In the genomic region with DNA sequence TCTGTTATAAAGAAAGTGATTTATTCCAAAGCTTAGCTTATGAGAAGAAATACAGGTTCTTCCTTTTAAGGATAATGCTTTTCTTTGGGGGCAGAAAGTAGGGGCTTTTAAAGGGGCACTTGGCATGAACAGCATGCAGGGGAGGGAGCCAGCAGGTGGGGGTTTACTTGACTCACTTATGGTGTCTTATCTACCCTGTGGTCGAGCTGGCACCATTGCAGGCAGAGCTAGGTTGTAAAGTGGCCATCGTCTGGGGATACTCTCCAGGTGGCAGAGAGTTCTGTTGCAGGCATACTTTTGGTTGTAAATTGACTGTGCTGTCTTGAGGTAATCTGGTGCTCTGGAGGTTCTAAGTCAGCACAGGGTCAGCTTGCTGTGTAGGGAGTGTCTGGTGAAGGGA, we compare ENCODE assay signal across 1 cellular context.
TF ChIP-seq lines count a peak whose summit lies in the region.

No MANE protein-coding gene starts in this region.

TF ChIP-seq in GM23338, 12 proteins besides CTCF, POLR2A, EP300 and RAD21:
- TF ChIP-seq CREB1 (CRISPR knock-in tag; IDR thresholded peaks at IDR 0.05; ENCODE audit: low read depth) (no peak), NANOG (IDR thresholded peaks at IDR 0.05; ENCODE audit: borderline replicate concordance) (no peak), JUNB (IDR thresholded peaks at IDR 0.05; ENCODE audit: unreplicated experiment) (no peak), ZNF462 (CRISPR knock-in tag; IDR thresholded peaks at IDR 0.05) (no peak), STAT1 (IDR thresholded peaks at IDR 0.05; ENCODE audit: unreplicated experiment) (no peak), ZNF114 (CRISPR knock-in tag; IDR thresholded peaks at IDR 0.05) (no peak), POLR2AphosphoS5 (IDR thresholded peaks at IDR 0.05; ENCODE audit: low read depth) (no peak), ZNF331 (CRISPR knock-in tag; IDR thresholded peaks at IDR 0.05; ENCODE audit: low read depth) (no peak), EZH2 (IDR thresholded peaks at IDR 0.05; ENCODE audit: low read depth, unreplicated experiment) (no peak), EZH2phosphoT487 (IDR thresholded peaks at IDR 0.05; ENCODE audit: unreplicated experiment) (no peak)
- TF ChIP-seq, protein P1, sequence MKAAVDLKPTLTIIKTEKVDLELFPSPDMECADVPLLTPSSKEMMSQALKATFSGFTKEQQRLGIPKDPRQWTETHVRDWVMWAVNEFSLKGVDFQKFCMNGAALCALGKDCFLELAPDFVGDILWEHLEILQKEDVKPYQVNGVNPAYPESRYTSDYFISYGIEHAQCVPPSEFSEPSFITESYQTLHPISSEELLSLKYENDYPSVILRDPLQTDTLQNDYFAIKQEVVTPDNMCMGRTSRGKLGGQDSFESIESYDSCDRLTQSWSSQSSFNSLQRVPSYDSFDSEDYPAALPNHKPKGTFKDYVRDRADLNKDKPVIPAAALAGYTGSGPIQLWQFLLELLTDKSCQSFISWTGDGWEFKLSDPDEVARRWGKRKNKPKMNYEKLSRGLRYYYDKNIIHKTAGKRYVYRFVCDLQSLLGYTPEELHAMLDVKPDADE (IDR thresholded peaks at IDR 0.05): no peak
